17 cellular contexts compared by ENCODE assay signal in the genomic region with DNA sequence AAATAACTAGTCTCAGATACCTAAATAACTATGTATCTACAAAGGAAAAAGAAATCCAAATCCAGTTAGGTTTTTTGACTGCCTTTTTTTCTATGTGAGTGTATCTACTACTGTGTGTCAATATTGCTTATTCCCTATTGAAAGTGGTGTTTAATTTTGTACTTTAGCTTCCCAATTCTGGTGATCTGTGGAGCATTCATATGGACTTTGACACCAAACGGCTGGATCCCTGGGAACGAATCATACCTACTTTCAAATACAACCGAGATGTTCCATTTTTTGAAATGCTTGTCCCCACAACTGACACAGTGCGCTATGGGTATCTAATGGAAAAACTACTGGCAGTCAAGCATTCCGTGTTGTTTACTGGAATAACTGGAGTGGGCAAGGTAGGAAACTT.
DNase-seq lines count a peak whose midpoint lies in the region; ATAC-seq and TF ChIP-seq lines count a peak whose summit lies in the region.
"Had no signal": no experiment of that assay in that cellular context is flagged by ENCODE, and none has a peak within 500 bp of the region (broad histone marks: within the 10 kb centered on the region; RNA-seq: fewer than 3 reads in every experiment).

No MANE protein-coding gene starts in this region.

- H3K27me3 Mint-ChIP-seq in activated CD4-positive, alpha-beta T cell treated with anti-CD3 and anti-CD28 coated beads, Interleukin-2, amount 10 ng/mL, durations not matched to agents 24 days and 14 days = peaks cover 9% of the 10 kb centered on the region
- H3K27me3 Mint-ChIP-seq: CD4-positive, alpha-beta T cell had no signal

- H3K36me3 Mint-ChIP-seq in activated CD4-positive, alpha-beta T cell treated with anti-CD3 and anti-CD28 coated beads, Interleukin-2, amount 10 ng/mL, durations not matched to agents 24 days and 14 days (ENCODE audit: low read depth) = no peaks in the 10 kb centered on the region
- H3K36me3 Mint-ChIP-seq: CD8-positive, alpha-beta T cell had no signal

- peak; percentile 92 for ATAC-seq in left lobe of liver
- ATAC-seq: A549; CD8-positive, alpha-beta T cell had no signal

- no peak overlapping the region for H3K4me3 Mint-ChIP-seq in activated CD4-positive, alpha-beta T cell treated with anti-CD3 and anti-CD28 coated beads, Interleukin-2, amount 10 ng/mL, durations not matched to agents 24 days and 14 days
- H3K4me3 Mint-ChIP-seq: B cell; CD4-positive, alpha-beta T cell; CD8-positive, alpha-beta T cell had no signal

- no peak overlapping the region for H2AFZ ChIP-seq in osteoblast (ENCODE audit: low read length)

- H3K9me3 Mint-ChIP-seq in activated CD4-positive, alpha-beta T cell treated with anti-CD3 and anti-CD28 coated beads, Interleukin-2, amount 10 ng/mL, durations not matched to agents 24 days and 14 days = no peaks in the 10 kb centered on the region

- in situ Hi-C loops in KBM-7 (cut with MboI; ENCODE audit: low pct_unique_long_range_greater_than_20kb, low sequenced_read_pairs) = no loop called here

- no peaks in the 10 kb centered on the region for H3K4me1 ChIP-seq in osteoblast (ENCODE audit: insufficient read depth, low read length)
- H3K4me1 ChIP-seq: A549; BLaER1 treated with 17β-estradiol and CSF1 and Interleukin-3, amounts not matched to agents 10 nM and 100 nM; Caco-2 had no signal

- no peak overlapping the region for H3K4me2 ChIP-seq in osteoblast (ENCODE audit: insufficient read depth, low read length)
- H3K4me2 ChIP-seq: A549; BLaER1 treated with 17β-estradiol and CSF1 and Interleukin-3, amounts not matched to agents 10 nM and 100 nM had no signal

- no peak for TF ChIP-seq CTCF in osteoblast (IDR thresholded peaks at IDR 0.05; ENCODE audit: extremely low read depth, low read depth, low read length)

- H4K20me1 ChIP-seq in osteoblast (ENCODE audit: insufficient read depth, low read length) = no peaks in the 10 kb centered on the region
- H4K20me1 ChIP-seq: BLaER1 treated with 17β-estradiol and CSF1 and Interleukin-3, amounts not matched to agents 10 nM and 100 nM had no signal

- H3K4me1 Mint-ChIP-seq in activated CD4-positive, alpha-beta T cell treated with anti-CD3 and anti-CD28 coated beads, Interleukin-2, amount 10 ng/mL, durations not matched to agents 24 days and 14 days = peaks cover 1% of the 10 kb centered on the region
- H3K4me1 Mint-ChIP-seq: B cell had no signal

- H3K27me3 ChIP-seq in osteoblast (ENCODE audit: insufficient read depth, low read length) = no peaks in the 10 kb centered on the region
- H3K27me3 ChIP-seq: BLaER1 treated with 17β-estradiol and CSF1 and Interleukin-3, amounts not matched to agents 10 nM and 100 nM had no signal

- H3K27ac Mint-ChIP-seq in activated CD4-positive, alpha-beta T cell treated with anti-CD3 and anti-CD28 coated beads, Interleukin-2, amount 10 ng/mL, durations not matched to agents 24 days and 14 days = no peak overlapping the region
- H3K27ac Mint-ChIP-seq: B cell; CD4-positive, alpha-beta T cell; CD8-positive, alpha-beta T cell had no signal

- no peaks in the 10 kb centered on the region for H3K36me3 ChIP-seq in osteoblast (ENCODE audit: insufficient read depth, low read length)
- H3K36me3 ChIP-seq: BLaER1 treated with 17β-estradiol and CSF1 and Interleukin-3, amounts not matched to agents 10 nM and 100 nM had no signal

- no peaks in the 10 kb centered on the region for H3K79me2 ChIP-seq in osteoblast (ENCODE audit: insufficient read depth, low read length)

- intact Hi-C loops in activated CD4-positive, alpha-beta T cell treated with anti-CD3 and anti-CD28 coated beads, Interleukin-2, amount 10 ng/mL, durations not matched to agents 24 days and 14 days (cut with micrococcal nuclease) = no loop called here

- no peak overlapping the region for H3K4me3 ChIP-seq in osteoblast (ENCODE audit: insufficient read depth, low read length)
- H3K4me3 ChIP-seq: A549; BLaER1 treated with 17β-estradiol and CSF1 and Interleukin-3, amounts not matched to agents 10 nM and 100 nM had no signal

- peak; percentile 40 for DNase-seq in activated CD4-positive, alpha-beta T cell treated with anti-CD3 and anti-CD28 coated beads, Interleukin-2, amount 10 ng/mL, durations not matched to agents 24 days and 14 days
- no peak for DNase-seq in activated CD4-positive, alpha-beta T cell treated with anti-CD3 and anti-CD28 coated beads for 1 hour
- no peak for DNase-seq in left lobe of liver (ENCODE audit: low spot score)
- DNase-seq in osteoblast (ENCODE audit: insufficient read length, low spot score, missing footprints) = peak; percentile 45
- no peak for DNase-seq in KBM-7
- DNase-seq: AML-193; Caco-2; Calu3; CD4-positive, alpha-beta T cell; CD8-positive, alpha-beta T cell; DMS79 treated with DMSO at 0.1 percent for 48 hours; GF-D8 had no signal

- H3K27ac ChIP-seq in osteoblast (ENCODE audit: low read depth, low read length) = no peak overlapping the region
- H3K27ac ChIP-seq: 22Rv1; A549; BLaER1 treated with 17β-estradiol and CSF1 and Interleukin-3, amounts not matched to agents 10 nM and 100 nM; C4-2B had no signal

- H3K9me3 ChIP-seq in osteoblast (ENCODE audit: low read depth, low read length) = no peaks in the 10 kb centered on the region
- H3K9me3 ChIP-seq: A549, Caco-2 had no signal

Comparison
In these comparisons a context has a peak if more than half of its experiments do, and no peak if none do; other contexts are left out.
1. DNase-seq: peak in activated CD4-positive, alpha-beta T cell treated with anti-CD3 and anti-CD28 coated beads, Interleukin-2, amount 10 ng/mL, durations not matched to agents 24 days and 14 days (single experiment) and osteoblast (single experiment); none in activated CD4-positive, alpha-beta T cell treated with anti-CD3 and anti-CD28 coated beads for 1 hour (single experiment), left lobe of liver (single experiment) and KBM-7 (single experiment).